In genomic region chr3:45134758-45135521, GRCh38 we compare ENCODE assay signal across 25 cellular contexts. TPM values are rescaled to one million over a fixed set of nuclear protein-coding genes. Genes with fewer than 3 reads are reported as not detected.
A peak's percentile ranks its signal among the peaks of the same experiment; 100 is the strongest.
DNase-seq lines count a peak whose midpoint lies in the region; ATAC-seq, FAIRE-seq and TF ChIP-seq lines count a peak whose summit lies in the region.
"Had no signal": no experiment of that assay in that cellular context is flagged by ENCODE, and none has a peak within 500 bp of the region (broad histone marks: within the 10 kb centered on the region; RNA-seq: fewer than 3 reads in every experiment).

No MANE protein-coding gene starts in this region.

- no peaks in the 10 kb centered on the region for H3K36me3 Mint-ChIP-seq in astrocyte (ENCODE audit: low read depth, unreplicated experiment)
- H3K36me3 Mint-ChIP-seq: activated CD8-positive, alpha-beta memory T cell treated with anti-CD3 and anti-CD28 coated beads, Interleukin-2, amount 10 ng/mL, durations not matched to agents 7 days and 5 days; activated naive CD8-positive, alpha-beta T cell treated with anti-CD3 and anti-CD28 coated beads for 36 hours had no signal

- peak overlapping the region in 1 of 2 experiments; percentile 83; a peak in 2 of 4 replicates for H3K27ac ChIP-seq in SK-N-SH (ENCODE audit: low read depth in 2 of 2, low read length in 1 of 2)
- H3K27ac ChIP-seq in astrocyte (ENCODE audit: low read depth, low read length): peak overlapping the region; percentile 56
- no peak overlapping the region for H3K27ac ChIP-seq in effector memory CD4-positive, alpha-beta T cell (ENCODE audit: insufficient read depth, low read length, poor library complexity, severe bottlenecking)
- H3K27ac ChIP-seq: 22Rv1, C4-2B, colonic mucosa, pancreas had no signal

- TF ChIP-seq CTCF in SK-N-SH (IDR thresholded peaks at IDR 0.05): no peak
- no peak for TF ChIP-seq CTCF in astrocyte (IDR thresholded peaks at IDR 0.05; ENCODE audit: insufficient read depth, low read depth, low read length)
- TF ChIP-seq CTCF in foreskin fibroblast (IDR thresholded peaks at IDR 0.05; ENCODE audit: low read depth, low read length): no peak

- 91% methylated on average over 5 of the region's 5 CpGs for WGBS in SK-N-SH (ENCODE audit: low lambda C conversion rate)

- no peak overlapping the region for H3K4me3 ChIP-seq in SK-N-SH (ENCODE audit: low read depth in 2 of 2, low read length in 1 of 2)
- no peak overlapping the region for H3K4me3 ChIP-seq in astrocyte (ENCODE audit: insufficient read depth, low read depth, low read length)
- no peak overlapping the region for H3K4me3 ChIP-seq in foreskin fibroblast (ENCODE audit: low read depth in 1 of 2, low read length in 2 of 2)
- H3K4me3 ChIP-seq in effector memory CD4-positive, alpha-beta T cell (ENCODE audit: insufficient read depth, low read depth, low read length, poor library complexity, severe bottlenecking): no peak overlapping the region
- H3K4me3 ChIP-seq: body of pancreas, colonic mucosa, heart left ventricle, pancreas had no signal

- no peak for TF ChIP-seq RAD21 in SK-N-SH (IDR thresholded peaks at IDR 0.05; ENCODE audit: low read length)

- no peak for DNase-seq in SK-N-SH
- peak; percentile 71 for DNase-seq in astrocyte (ENCODE audit: low read depth)
- peak; percentile 69 to 81 for DNase-seq in foreskin fibroblast
- no peak for DNase-seq in stimulated activated CD4-positive, alpha-beta T cell treated with anti-CD3 and anti-CD28 coated beads, Interleukin-2, amount 100 ng/mL, for 24 hours
- no peak for DNase-seq in effector memory CD4-positive, alpha-beta T cell
- DNase-seq in LoVo (ENCODE audit: low spot score): no peak
- DNase-seq: activated CD4-positive, alpha-beta T cell treated with anti-CD3 and anti-CD28 coated beads for 36 hours; activated CD8-positive, alpha-beta memory T cell treated with anti-CD3 and anti-CD28 coated beads, Interleukin-2, amount 10 ng/mL, durations not matched to agents 7 days and 5 days; activated naive CD8-positive, alpha-beta T cell treated with anti-CD3 and anti-CD28 coated beads for 36 hours; body of pancreas; colonic mucosa; heart left ventricle; NCI-H187 treated with DMSO at 0.1 percent for 48 hours; NCI-H446 treated with DMSO at 0.1 percent for 48 hours; pancreas; stimulated activated CD4-positive, alpha-beta T cell treated with anti-CD3 and anti-CD28 coated beads, Interleukin-2, amount 100 ng/mL, for 48 hours had no signal

- CTCF ChIA-PET in SK-N-SH (lab: Yijun Ruan, JAX): interaction anchor here (1.1 kb wide), 1 partner anchor 12 kb away, joined by 3 read pairs; no protein-coding TSS in a partner anchor

- no peaks in the 10 kb centered on the region for H3K9me2 ChIP-seq in SK-N-SH

- H3K27ac Mint-ChIP-seq in astrocyte (ENCODE audit: unreplicated experiment): peak overlapping the region; percentile 91
- H3K27ac Mint-ChIP-seq: activated CD4-positive, alpha-beta T cell treated with anti-CD3 and anti-CD28 coated beads for 36 hours; activated CD8-positive, alpha-beta memory T cell treated with anti-CD3 and anti-CD28 coated beads, Interleukin-2, amount 10 ng/mL, durations not matched to agents 7 days and 5 days; activated naive CD8-positive, alpha-beta T cell treated with anti-CD3 and anti-CD28 coated beads for 36 hours; stimulated activated naive CD8-positive, alpha-beta T cell treated with anti-CD3 and anti-CD28 coated beads, Interleukin-15, Interleukin-2, amounts not matched to agents 100 ng/mL and 50 ng/mL, for 24 hours had no signal

- POLR2A ChIA-PET in SK-N-SH (lab: Yijun Ruan, JAX): no interaction called here

- H3F3A ChIP-seq in SK-N-SH (replicated peaks; ENCODE audit: insufficient read depth): no peaks in the 10 kb centered on the region

- no peak overlapping the region for H3K4me3 Mint-ChIP-seq in astrocyte (ENCODE audit: unreplicated experiment)
- H3K4me3 Mint-ChIP-seq: activated CD4-positive, alpha-beta T cell treated with anti-CD3 and anti-CD28 coated beads for 36 hours; activated CD8-positive, alpha-beta memory T cell treated with anti-CD3 and anti-CD28 coated beads, Interleukin-2, amount 10 ng/mL, durations not matched to agents 7 days and 5 days; activated naive CD8-positive, alpha-beta T cell treated with anti-CD3 and anti-CD28 coated beads for 36 hours; stimulated activated naive CD8-positive, alpha-beta T cell treated with anti-CD3 and anti-CD28 coated beads, Interleukin-15, Interleukin-2, amounts not matched to agents 100 ng/mL and 50 ng/mL, for 24 hours; type B pancreatic cell had no signal

- no peak overlapping the region for H3K9ac ChIP-seq in SK-N-SH
- H3K9ac ChIP-seq in astrocyte (ENCODE audit: low read length): no peak overlapping the region

- no peak for TF ChIP-seq EP300 in SK-N-SH (IDR thresholded peaks at IDR 0.05; ENCODE audit: borderline replicate concordance in 1 of 2, low read depth in 1 of 2, low read length in 1 of 2)

- ATAC-seq in SK-N-SH treated with all-trans-retinoic acid at 6 μM for 48 hours: no peak
- no peak for ATAC-seq in HG02852 (IDR thresholded peaks at IDR 0.05; ENCODE audit: unreplicated experiment)
- ATAC-seq: activated CD4-positive, alpha-beta T cell treated with anti-CD3 and anti-CD28 coated beads for 36 hours; activated CD8-positive, alpha-beta memory T cell treated with anti-CD3 and anti-CD28 coated beads, Interleukin-2, amount 10 ng/mL, durations not matched to agents 7 days and 5 days; body of pancreas; pancreas; sciatic nerve had no signal

- H3K4me1 ChIP-seq in SK-N-SH (ENCODE audit: control insufficient read depth in 1 of 2, insufficient read depth in 2 of 2, low read depth in 1 of 2, low read length in 1 of 2) (peaks cover 0 to 11% of the 10 kb centered on the region in 2 experiments; a peak in 1 of 4 replicates), astrocyte (ENCODE audit: insufficient read depth, low read length) (peaks cover 36% of the 10 kb centered on the region)
- no peaks in the 10 kb centered on the region for H3K4me1 ChIP-seq in effector memory CD4-positive, alpha-beta T cell (ENCODE audit: control insufficient read depth, insufficient read depth, low read length, poor library complexity, severe bottlenecking)

- no peaks in the 10 kb centered on the region for H3K79me2 ChIP-seq in SK-N-SH (ENCODE audit: insufficient read depth)
- peaks cover 8% of the 10 kb centered on the region for H3K79me2 ChIP-seq in astrocyte (ENCODE audit: insufficient read depth, low read length)

- no peaks in the 10 kb centered on the region for H4K20me1 ChIP-seq in SK-N-SH (ENCODE audit: insufficient read depth)
- no peaks in the 10 kb centered on the region for H4K20me1 ChIP-seq in astrocyte (ENCODE audit: insufficient read depth, low read length)

- H3K4me1 Mint-ChIP-seq in astrocyte (ENCODE audit: low read depth, unreplicated experiment): peaks cover 32% of the 10 kb centered on the region
- H3K4me1 Mint-ChIP-seq: activated CD8-positive, alpha-beta memory T cell treated with anti-CD3 and anti-CD28 coated beads, Interleukin-2, amount 10 ng/mL, durations not matched to agents 7 days and 5 days had no signal

- H3K27me3 Mint-ChIP-seq in astrocyte (ENCODE audit: low read depth, unreplicated experiment): no peaks in the 10 kb centered on the region
- H3K27me3 Mint-ChIP-seq: activated CD4-positive, alpha-beta T cell treated with anti-CD3 and anti-CD28 coated beads for 36 hours; type B pancreatic cell had no signal

- H3K9me3 ChIP-seq in SK-N-SH (no peaks in the 10 kb centered on the region), astrocyte (ENCODE audit: insufficient read depth, low read depth, low read length) (peaks cover 2% of the 10 kb centered on the region)
- H3K9me3 ChIP-seq in effector memory CD4-positive, alpha-beta T cell (ENCODE audit: control insufficient read depth, low read length): no peaks in the 10 kb centered on the region
- H3K9me3 ChIP-seq: body of pancreas, colonic mucosa, heart left ventricle, pancreas had no signal

- H3K4me2 ChIP-seq in SK-N-SH (0 out of 2 replicates have a peak overlapping the region, but pooled peaks have one; percentile 2), astrocyte (ENCODE audit: low read length) (no peak overlapping the region)

- no peaks in the 10 kb centered on the region for H3K27me3 ChIP-seq in SK-N-SH (ENCODE audit: insufficient read depth)
- H3K27me3 ChIP-seq in astrocyte (ENCODE audit: insufficient read depth, low read length): no peaks in the 10 kb centered on the region
- H3K27me3 ChIP-seq in effector memory CD4-positive, alpha-beta T cell (replicated peaks; ENCODE audit: control insufficient read depth, insufficient read depth, low read length, poor library complexity, severe bottlenecking): no peaks in the 10 kb centered on the region
- H3K27me3 ChIP-seq: body of pancreas, colonic mucosa, heart left ventricle, pancreas had no signal

- peaks cover 3% of the 10 kb centered on the region for H3K9me3 Mint-ChIP-seq in astrocyte (ENCODE audit: unreplicated experiment)
- H3K9me3 Mint-ChIP-seq: activated naive CD8-positive, alpha-beta T cell treated with anti-CD3 and anti-CD28 coated beads for 36 hours; stimulated activated naive CD8-positive, alpha-beta T cell treated with anti-CD3 and anti-CD28 coated beads, Interleukin-15, Interleukin-2, amounts not matched to agents 100 ng/mL and 50 ng/mL, for 24 hours; type B pancreatic cell had no signal

- peak; percentile 20 for FAIRE-seq in astrocyte (lab: Jason Lieb, UNC)
- FAIRE-seq: GM12892, pancreas, TTC549 had no signal

- H3K36me3 ChIP-seq in SK-N-SH (replicated peaks in 1 of 2; ENCODE audit: control insufficient read depth in 1 of 2, insufficient read depth in 2 of 2, low read length in 1 of 2) (no peaks in the 10 kb centered on the region), astrocyte (ENCODE audit: insufficient read depth, low read length) (no peaks in the 10 kb centered on the region)
- H3K36me3 ChIP-seq in effector memory CD4-positive, alpha-beta T cell (ENCODE audit: control insufficient read depth, insufficient read depth, low read length): no peaks in the 10 kb centered on the region
- H3K36me3 ChIP-seq: colonic mucosa, heart left ventricle, pancreas had no signal

- H2AFZ ChIP-seq in SK-N-SH (ENCODE audit: low read depth) (no peak overlapping the region), astrocyte (ENCODE audit: low read depth, low read length) (no peak overlapping the region)

TF ChIP-seq in SK-N-SH treated with all-trans-retinoic acid at 6 μM for 48 hours, 23 proteins besides CTCF, POLR2A, EP300 and RAD21 (continues in another document):
- TF ChIP-seq ZC3H10 (CRISPR knock-in tag; IDR thresholded peaks at IDR 0.05) (no peak), ZNF8 (CRISPR knock-in tag; IDR thresholded peaks at IDR 0.05) (no peak)

RNA-seq across cellular contexts. Expression of gene CDCP1, which starts 11.2 kb away (rescaled TPM):
- polyA plus RNA-seq in SK-N-SH (2012; rRNA removed): 2.7 and 3.6 TPM in 2 replicates
- polyA plus RNA-seq in SK-N-SH (2012; cell fraction: cytosol; rRNA removed): 2.2 and 2.9 TPM in 2 replicates
- 2.1 and 2.8 TPM in 2 replicates for polyA plus RNA-seq in SK-N-SH (2012; cell fraction: nucleus; rRNA removed)
- 4.2 and 6.8 TPM in 2 replicates for total RNA-seq in astrocyte

Comparison
In these comparisons a context has a peak if more than half of its experiments do, and no peak if none do; other contexts are left out.
1. DNase-seq: peak in astrocyte (single experiment) and foreskin fibroblast (2 of 2); none in SK-N-SH (single experiment), stimulated activated CD4-positive, alpha-beta T cell treated with anti-CD3 and anti-CD28 coated beads, Interleukin-2, amount 100 ng/mL, for 24 hours (0 of 2), effector memory CD4-positive, alpha-beta T cell (0 of 3) and LoVo (single experiment).